In genomic region chr2:127786048-127786809, GRCh38 we compare ENCODE assay signal across 1 cellular context.
TF ChIP-seq lines count a peak whose summit lies in the region.

No MANE protein-coding gene starts in this region.

TF ChIP-seq in K562, 482 proteins besides CTCF, POLR2A, EP300 and RAD21:
- TF ChIP-seq ETS2 (tag; IDR thresholded peaks at IDR 0.05; ENCODE audit: borderline replicate concordance, poor library complexity, severe bottlenecking) (no peak), ZNF121 (CRISPR knock-in tag; conservative IDR thresholded peaks at IDR 0.05) (0 out of 2 replicates have a peak, but pooled peaks have one; percentile 36), SP1 (CRISPR knock-in tag; IDR thresholded peaks at IDR 0.05) (no peak), CEBPB (tag; IDR thresholded peaks at IDR 0.05) (peak; percentile 44; the same call in 1 of the 2 replicates), CEBPG (CRISPR knock-in tag; IDR thresholded peaks at IDR 0.05) (no peak), CEBPG (tag; conservative IDR thresholded peaks at IDR 0.05 in 1 of 2, IDR thresholded peaks at IDR 0.05 in 1 of 2) (peak; percentile 31 to 42; a peak in 1 of 4 replicates)
